ENCODE assay signal across 9 cellular contexts in genomic region chr16:74775255-74775654, GRCh38. TPM values are rescaled to one million over a fixed set of nuclear protein-coding genes. Genes with fewer than 3 reads are reported as not detected.
A peak's percentile ranks its signal among the peaks of the same experiment; 100 is the strongest.
DNase-seq lines count a peak whose midpoint lies in the region; ATAC-seq, FAIRE-seq and TF ChIP-seq lines count a peak whose summit lies in the region.
"Had no signal": no experiment of that assay in that cellular context is flagged by ENCODE, and none has a peak within 500 bp of the region (broad histone marks: within the 10 kb centered on the region; RNA-seq: fewer than 3 reads in every experiment).

No MANE protein-coding gene starts in this region.

- DNase-seq in A549 (ENCODE audit: low read depth in 1 of 2, low spot score in 1 of 2) (no peak), Kasumi-1 (lab: John Stamatoyannopoulos, UW) (no peak), hypothalamus (lab: John Stamatoyannopoulos, UW) (no peak), NCI-H1417 (lab: John Stamatoyannopoulos, UW) (no peak), left colon (no peak)

- H3K27ac ChIP-seq in A549, result peak overlapping the region in 1 of 2 experiments; percentile 85; a peak in 2 of 6 replicates
- H3K27ac ChIP-seq in HEK293 (ENCODE audit: extremely low read depth, low read depth, low read length), result no peak overlapping the region
- H3K27ac ChIP-seq in mucosa of rectum (ENCODE audit: low read depth in 2 of 2, low read length in 2 of 2), result peak overlapping the region; percentile 79 to 96

- no peaks in the 10 kb centered on the region for H3K9me3 ChIP-seq in A549
- no peaks in the 10 kb centered on the region for H3K9me3 ChIP-seq in HEK293 (ENCODE audit: control insufficient read depth, insufficient read depth, low read depth, low read length)
- H3K9me3 ChIP-seq in mucosa of rectum (ENCODE audit: control insufficient read depth in 2 of 2, low read length in 2 of 2), result no peaks in the 10 kb centered on the region

- peak overlapping the region; percentile 83 for H3K4me2 ChIP-seq in A549

- peak overlapping the region; percentile 68 to 81 (median 76) for H3K4me3 Mint-ChIP-seq in brain

- H3K9me3 Mint-ChIP-seq in brain, result peaks cover 0 to 14% (median 2%) of the 10 kb centered on the region in 5 experiments

- TF ChIP-seq EP300 in A549 (IDR thresholded peaks at IDR 0.05), result no peak

- ATAC-seq in A549 (no peak), left colon (no peak)

- FAIRE-seq in A549 (lab: Jason Lieb, UNC), result no peak

- TF ChIP-seq CTCF in A549 (IDR thresholded peaks at IDR 0.05) (no peak), HEK293 (tag by site-specific recombination; IDR thresholded peaks at IDR 0.05) (no peak), brain (conservative IDR thresholded peaks at IDR 0.05) (no peak)

- H3K4me1 ChIP-seq in A549 (peaks cover 10% of the 10 kb centered on the region; the same call in 2 of the 3 replicates), HEK293 (ENCODE audit: control insufficient read depth, insufficient read depth, low read length) (no peaks in the 10 kb centered on the region), mucosa of rectum (ENCODE audit: control insufficient read depth in 2 of 2, insufficient read depth in 2 of 2, low read length in 2 of 2) (peaks cover 5 to 22% of the 10 kb centered on the region in 2 donors)

- peaks cover 8% of the 10 kb centered on the region for H3K4me1 Mint-ChIP-seq in brain

- no peaks in the 10 kb centered on the region for H3K36me3 ChIP-seq in HEK293 (ENCODE audit: control insufficient read depth in 2 of 2, insufficient read depth in 1 of 2, low read length in 2 of 2)
- no peaks in the 10 kb centered on the region for H3K36me3 ChIP-seq in mucosa of rectum (ENCODE audit: control insufficient read depth in 2 of 2, insufficient read depth in 2 of 2, low read length in 2 of 2)

- no peak for TF ChIP-seq RAD21 in A549 (conservative IDR thresholded peaks at IDR 0.05 in 1 of 2, IDR thresholded peaks at IDR 0.05 in 1 of 2)

- peak overlapping the region; percentile 63 to 96 for H3K9ac ChIP-seq in mucosa of rectum (ENCODE audit: low read depth in 1 of 2, low read length in 2 of 2)

- peaks cover 60% of the 10 kb centered on the region for H3K27me3 Mint-ChIP-seq in brain

- intact Hi-C loops in left colon (cut with DNase I, micrococcal nuclease), result no loop called here

- H3K27me3 ChIP-seq in mucosa of rectum (ENCODE audit: control insufficient read depth in 2 of 2, insufficient read depth in 2 of 2, low read length in 2 of 2), result peaks cover 3% of the 10 kb centered on the region in 2 donors

- TF ChIP-seq POLR2A in A549 (IDR thresholded peaks at IDR 0.05; ENCODE audit: low read length), result no peak

- CTCF ChIA-PET in A549 (lab: Yijun Ruan, JAX), result interaction anchor here (0.6 to 2.9 kb wide), 24 partner anchors 9 to 336 kb away, joined by 3 to 16 read pairs (median 6); no protein-coding TSS in a partner anchor
- CTCF ChIA-PET in HEK293 (lab: Yijun Ruan, JAX), result interaction anchor here (0.8 to 1.5 kb wide), 7 partner anchors 9 to 88 kb away, joined by 3 to 14 read pairs (median 5); no protein-coding TSS in a partner anchor

- no peak overlapping the region for H3K27ac Mint-ChIP-seq in brain

- POLR2A ChIA-PET in A549 (lab: Yijun Ruan, JAX) (interaction anchor here (0.8 to 1.4 kb wide), 2 partner anchors 31 to 74 kb away, joined by 3 to 8 read pairs; partner anchors contain the start of gene MLKL), HEK293 (lab: Yijun Ruan, JAX) (interaction anchor here (0.6 to 1.4 kb wide), 4 partner anchors 31 to 300 kb away, joined by 3 to 5 read pairs (median 4); partner anchors contain the start of gene RFWD3)

- H3K36me3 Mint-ChIP-seq in brain, result no peaks in the 10 kb centered on the region

- peak overlapping the region; percentile 87 for H3K4me3 ChIP-seq in A549
- H3K4me3 ChIP-seq in HEK293 (ENCODE audit: low read depth, low read length), result peak overlapping the region; percentile 42
- peak overlapping the region; percentile 67 to 73 for H3K4me3 ChIP-seq in mucosa of rectum (ENCODE audit: low read length in 2 of 2)

- WGBS in A549 (ENCODE audit: missing lambda C conversion rate), result 28% methylated on average over 5 of the region's 5 CpGs

TF ChIP-seq in A549, 52 proteins besides CTCF, POLR2A, EP300 and RAD21:
- TF ChIP-seq HOXB5 (CRISPR knock-in tag; IDR thresholded peaks at IDR 0.05) (no peak), NFE2L2 (conservative IDR thresholded peaks at IDR 0.05; ENCODE audit: low read length) (no peak), MYC (IDR thresholded peaks at IDR 0.05; ENCODE audit: borderline replicate concordance, low read length) (no peak), FOSB (CRISPR knock-in tag; IDR thresholded peaks at IDR 0.05) (no peak), ZC3H11A (IDR thresholded peaks at IDR 0.05) (no peak), RARB (CRISPR knock-in tag; IDR thresholded peaks at IDR 0.05) (no peak), ELK1 (IDR thresholded peaks at IDR 0.05; ENCODE audit: low read depth, low read length) (no peak), CHD2 (IDR thresholded peaks at IDR 0.05; ENCODE audit: low read length, partially characterized antibody) (no peak), HDAC2 (IDR thresholded peaks at IDR 0.05) (no peak), NPAS2 (CRISPR knock-in tag; IDR thresholded peaks at IDR 0.05; ENCODE audit: borderline replicate concordance) (no peak), ZFP36 (IDR thresholded peaks at IDR 0.05; ENCODE audit: borderline replicate concordance, partially characterized antibody) (no peak), EHF (CRISPR knock-in tag; IDR thresholded peaks at IDR 0.05) (no peak), CBX8 (IDR thresholded peaks at IDR 0.05) (no peak), BHLHE40 (IDR thresholded peaks at IDR 0.05; ENCODE audit: low read depth, low read length) (no peak), FOSL2 (IDR thresholded peaks at IDR 0.05) (no peak), FOSL2 (CRISPR knock-in tag; IDR thresholded peaks at IDR 0.05) (no peak), JUNB (IDR thresholded peaks at IDR 0.05) (no peak), HOXA7 (CRISPR knock-in tag; IDR thresholded peaks at IDR 0.05) (no peak), RNF2 (IDR thresholded peaks at IDR 0.05; ENCODE audit: borderline replicate concordance, low read depth) (no peak)
TF ChIP-seq in A549: peak in this region for 0.

TF ChIP-seq in HEK293, 187 proteins besides CTCF, POLR2A, EP300 and RAD21:
- TF ChIP-seq ZNF335 (tag by site-specific recombination; conservative IDR thresholded peaks at IDR 0.05) (peak; percentile 52), SP3 (tag by site-specific recombination; IDR thresholded peaks at IDR 0.05) (peak; percentile 4; the same call in 1 of the 2 replicates), ZNF146 (tag by site-specific recombination; IDR thresholded peaks at IDR 0.05) (peak; percentile 87), ZNF664 (tag by site-specific recombination; IDR thresholded peaks at IDR 0.05) (0 out of 2 replicates have a peak, but pooled peaks have one; percentile 29), ZNF654 (tag by site-specific recombination; IDR thresholded peaks at IDR 0.05; ENCODE audit: low read depth) (no peak), PRDM1 (tag by site-specific recombination; IDR thresholded peaks at IDR 0.05) (peak; percentile 70; the same call in 1 of the 2 replicates)

RNA-seq across cellular contexts. Expression of gene FA2H, which starts 0.6 kb away (rescaled TPM):
- 7.1 and 11.0 TPM in 2 replicates for polyA plus RNA-seq in A549 (2011; rRNA removed)
- polyA plus RNA-seq in A549 (2012; cell fraction: cytosol; rRNA removed), result 9.9 and 14.4 TPM in 2 replicates
- polyA plus RNA-seq in A549 (2012; cell fraction: nucleus; rRNA removed), result 15.7 and 23.4 TPM in 2 replicates
- 5.3 to 9.2 TPM (median 5.6 TPM) in 3 replicates for polyA plus RNA-seq in A549 (2017; fragmentation: RNase III; extraction: RNeasy Plus Mini Kit Qiagen cat#74134 plus additional on column Dnase treatment)
- 15.0 and 20.6 TPM in 2 replicates for polyA minus RNA-seq in A549 (2011; rRNA and poly(A)+ RNA removed)
- 59.9 TPM for polyA plus RNA-seq in brain (ENCODE audit: insufficient read depth, low read depth, low replicate concordance)
- 10 to 100 TPM; 48.5 to 64.5 TPM for total RNA-seq in left colon
- total RNA-seq: fibroblast of villous mesenchyme had no signal
